8 cellular contexts compared by ENCODE assay signal in genomic region chr1:169214598-169214997, GRCh38.
"Had no signal": no experiment of that assay in that cellular context is flagged by ENCODE, and none has a peak within 500 bp of the region (broad histone marks: within the 10 kb centered on the region; RNA-seq: fewer than 3 reads in every experiment).

No MANE protein-coding gene starts in this region.

- H2AFZ ChIP-seq: GM23248 had no signal

- FAIRE-seq: H54, HepG2 had no signal

- H3K9ac ChIP-seq: GM23248 had no signal

- ATAC-seq: HepG2 had no signal

- H3K4me3 ChIP-seq: GM23248 had no signal

- DNase-seq: GM23248, GOT3, H9, HCEC 1CT, KBM-7 had no signal

- H3K27ac ChIP-seq: GM23248, HL-60 had no signal
